Comparison of ENCODE assay signal across 8 cellular contexts in genomic region chr1:242129103-242129502, GRCh38.
A peak's percentile ranks its signal among the peaks of the same experiment; 100 is the strongest.
DNase-seq lines count a peak whose midpoint lies in the region; ATAC-seq lines count a peak whose summit lies in the region.

No MANE protein-coding gene starts in this region.

- intact Hi-C loops in head of caudate nucleus (cut with DNase I), result no loop called here

- ATAC-seq in HG02623 (IDR thresholded peaks at IDR 0.05; ENCODE audit: unreplicated experiment), result peak; percentile 47

- DNase-seq in Daoy (ENCODE audit: low read depth) (peak; percentile 71), NCI-H2081 treated with DMSO at 0.1 percent for 48 hours (lab: John Stamatoyannopoulos, UW) (peak; percentile 19), epidermal melanocyte (ENCODE audit: insufficient read length, low spot score) (peak; percentile 49), glomerular visceral epithelial cell (ENCODE audit: extremely low spot score) (no peak), head of caudate nucleus (no peak), NCI-H128 (lab: John Stamatoyannopoulos, UW; ENCODE audit: unreplicated experiment) (no peak), superior temporal gyrus (ENCODE audit: extremely low spot score) (no peak)

Comparison
In these comparisons a context has a peak if more than half of its experiments do, and no peak if none do; other contexts are left out.
1. DNase-seq: peak in Daoy (single experiment), NCI-H2081 treated with DMSO at 0.1 percent for 48 hours (single experiment) and epidermal melanocyte (single experiment); none in glomerular visceral epithelial cell (single experiment), head of caudate nucleus (0 of 42), NCI-H128 (single experiment) and superior temporal gyrus (single experiment).